8 cellular contexts compared by ENCODE assay signal in the genomic region with DNA sequence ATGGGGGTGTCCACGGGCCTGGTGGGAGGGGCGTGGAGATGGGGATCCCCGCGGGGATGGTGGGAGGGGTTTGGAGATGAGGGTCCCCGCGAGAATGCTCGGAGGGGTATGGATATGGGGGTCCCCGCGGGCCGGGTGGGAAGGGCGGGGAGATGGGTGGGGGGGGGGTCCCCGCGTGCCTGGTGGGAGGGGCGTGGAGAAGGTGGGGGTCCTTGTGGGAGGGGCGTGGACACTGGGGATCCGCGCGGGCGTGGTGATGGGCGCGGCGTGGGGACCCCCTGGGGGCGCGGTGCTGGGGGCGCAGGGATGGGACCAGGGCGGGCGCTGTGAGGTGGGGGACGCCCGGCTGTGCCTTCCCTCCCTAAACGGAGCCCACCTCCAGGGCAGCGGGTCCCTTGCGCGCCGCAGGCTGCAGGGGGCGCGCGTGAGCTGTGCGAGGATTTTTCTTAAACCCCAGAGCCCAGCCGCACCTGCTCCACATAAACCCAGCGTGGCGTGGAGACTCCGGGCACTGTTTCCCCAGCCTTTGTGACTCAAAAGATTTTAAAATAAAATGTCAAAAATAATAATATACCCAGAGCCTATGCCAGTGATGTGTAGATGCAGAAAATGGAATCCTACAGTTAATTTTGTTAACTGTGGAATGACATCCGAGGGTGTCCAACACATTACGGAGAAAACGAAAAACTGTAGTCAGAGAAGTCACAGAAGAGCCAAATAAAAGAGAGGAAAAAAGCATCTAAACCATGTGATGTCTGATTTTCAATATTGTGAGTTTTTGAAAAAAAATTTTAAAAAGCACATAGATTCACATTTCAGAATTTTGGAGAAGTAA. TPM values are rescaled to one million over a fixed set of nuclear protein-coding genes. Genes with fewer than 3 reads are reported as not detected.
DNase-seq lines count a peak whose midpoint lies in the region; ATAC-seq and TF ChIP-seq lines count a peak whose summit lies in the region.

No MANE protein-coding gene starts in this region.

- ATAC-seq in GM21390 (IDR thresholded peaks at IDR 0.05; ENCODE audit: unreplicated experiment) = peak; percentile 40

- TF ChIP-seq CTCF in fibroblast of lung (conservative IDR thresholded peaks at IDR 0.05 in 1 of 2, IDR thresholded peaks at IDR 0.05 in 1 of 2; ENCODE audit: low read depth in 1 of 2, low read length in 2 of 2) (peak; percentile 87 to 88), neutrophil (IDR thresholded peaks at IDR 0.05) (peak; percentile 99), testis (IDR thresholded peaks at IDR 0.05) (peak; percentile 90 to 94 (median 92))

- H3K36me3 ChIP-seq in BLaER1 treated with 17β-estradiol and CSF1 and Interleukin-3, amounts not matched to agents 10 nM and 100 nM = peaks cover 3 to 11% (median 8%) of the 10 kb centered on the region in 11 experiments; a peak in 20 of 22 replicates
- no peaks in the 10 kb centered on the region for H3K36me3 ChIP-seq in fibroblast of lung (ENCODE audit: control insufficient read depth, insufficient read depth, low read length)
- no peaks in the 10 kb centered on the region for H3K36me3 ChIP-seq in neutrophil
- H3K36me3 ChIP-seq in testis (ENCODE audit: low read depth, missing control alignments) = no peaks in the 10 kb centered on the region

- peaks cover 2% of the 10 kb centered on the region for H3K27me3 Mint-ChIP-seq in IgD-negative memory B cell

- H3K4me1 Mint-ChIP-seq in IgD-negative memory B cell = peaks cover 5 to 13% (median 8%) of the 10 kb centered on the region in 3 donors

- H3K4me1 ChIP-seq in BLaER1 treated with 17β-estradiol and CSF1 and Interleukin-3, amounts not matched to agents 10 nM and 100 nM = peaks cover 12 to 44% (median 34%) of the 10 kb centered on the region in 10 experiments
- H3K4me1 ChIP-seq in fibroblast of lung (ENCODE audit: control insufficient read depth, extremely low read depth, insufficient read depth, low read length) = no peaks in the 10 kb centered on the region
- H3K4me1 ChIP-seq in neutrophil (ENCODE audit: control insufficient read depth in 1 of 2, insufficient read depth in 1 of 2, low read depth in 1 of 2, low read length in 1 of 2) = peaks cover 9 to 30% of the 10 kb centered on the region in 2 experiments
- H3K4me1 ChIP-seq in testis = peaks cover 16% of the 10 kb centered on the region

- peaks cover 3 to 11% (median 10%) of the 10 kb centered on the region in 11 experiments for H3K9me3 ChIP-seq in BLaER1 treated with 17β-estradiol and CSF1 and Interleukin-3, amounts not matched to agents 10 nM and 100 nM (replicated peaks in 1 of 11)
- H3K9me3 ChIP-seq in fibroblast of lung (ENCODE audit: control insufficient read depth, insufficient read depth, low read depth, low read length) = no peaks in the 10 kb centered on the region
- H3K9me3 ChIP-seq in neutrophil = no peaks in the 10 kb centered on the region
- no peaks in the 10 kb centered on the region for H3K9me3 ChIP-seq in testis

- WGBS in testis, 2 donors = 3% methylated on average over 19 to 31 of the region's 45 CpGs

- H2AFZ ChIP-seq in fibroblast of lung (ENCODE audit: low read length) = no peak overlapping the region

- peaks cover 0 to under 1% (median 0%) of the 10 kb centered on the region in 3 donors for H3K9me3 Mint-ChIP-seq in IgD-negative memory B cell

- H4K20me1 ChIP-seq in BLaER1 treated with 17β-estradiol and CSF1 and Interleukin-3, amounts not matched to agents 10 nM and 100 nM = peaks cover 0 to 21% (median 5%) of the 10 kb centered on the region in 11 experiments; a peak in 5 of 22 replicates
- H4K20me1 ChIP-seq in fibroblast of lung (ENCODE audit: control insufficient read depth, extremely low read depth, insufficient read depth, low read length) = no peaks in the 10 kb centered on the region

- peak; percentile 95 for DNase-seq in activated CD8-positive, alpha-beta memory T cell treated with anti-CD3 and anti-CD28 coated beads, Interleukin-2, amount 50 U/mL, for 4 hours
- DNase-seq in fibroblast of lung (ENCODE audit: low read depth in 2 of 2) (peak; percentile 60 to 75), testis (peak; percentile 89), NCI-H1436 treated with DMSO at 0.1 percent for 48 hours (lab: John Stamatoyannopoulos, UW) (no peak)

- no peaks in the 10 kb centered on the region for H3K27me3 ChIP-seq in BLaER1 treated with 17β-estradiol and CSF1 and Interleukin-3, amounts not matched to agents 10 nM and 100 nM
- H3K27me3 ChIP-seq in fibroblast of lung (ENCODE audit: control insufficient read depth, insufficient read depth, low read length) (no peaks in the 10 kb centered on the region), neutrophil (no peaks in the 10 kb centered on the region), testis (no peaks in the 10 kb centered on the region)

- H3K27ac ChIP-seq in BLaER1 treated with 17β-estradiol and CSF1 and Interleukin-3, amounts not matched to agents 10 nM and 100 nM = peak overlapping the region in 3 of 11 experiments; percentile 40 to 55 (median 49); a peak in 5 of 22 replicates
- H3K27ac ChIP-seq in fibroblast of lung (ENCODE audit: insufficient read depth, low read length) = no peak overlapping the region
- H3K27ac ChIP-seq in neutrophil = peak overlapping the region; percentile 94
- H3K27ac ChIP-seq in testis = peak overlapping the region in 1 of 2 donors; percentile 96

- no peak for TF ChIP-seq POLR2A in testis (IDR thresholded peaks at IDR 0.05)

- peak overlapping the region; percentile 73 to 80 (median 74) for H3K4me3 Mint-ChIP-seq in IgD-negative memory B cell

- no peaks in the 10 kb centered on the region for H3K36me3 Mint-ChIP-seq in IgD-negative memory B cell

- H3K27ac Mint-ChIP-seq in IgD-negative memory B cell = peak overlapping the region in 2 of 3 donors; percentile 46 to 75

- intact Hi-C loops in testis (cut with DNase I; ENCODE audit: low total_unique reads) = loop anchor here (10.0 kb wide), 1 partner anchor 141 kb away; the partner anchor contains the start of gene AKAP17A

- H3K4me2 ChIP-seq in BLaER1 treated with 17β-estradiol and CSF1 and Interleukin-3, amounts not matched to agents 10 nM and 100 nM = peak overlapping the region; percentile 3 to 74 (median 59); a peak in 20 of 22 replicates
- H3K4me2 ChIP-seq in fibroblast of lung (ENCODE audit: extremely low read depth, insufficient read depth, low read length) = no peak overlapping the region

- peak overlapping the region in 8 of 10 experiments; percentile 29 to 76 (median 58); a peak in 14 of 20 replicates for H3K4me3 ChIP-seq in BLaER1 treated with 17β-estradiol and CSF1 and Interleukin-3, amounts not matched to agents 10 nM and 100 nM
- H3K4me3 ChIP-seq in fibroblast of lung (replicated peaks in 1 of 4; ENCODE audit: control extremely low read depth in 1 of 4, insufficient read depth in 1 of 4, low read depth in 3 of 4, low read length in 4 of 4) (peak overlapping the region in 1 of 4 experiments; percentile 70), neutrophil (ENCODE audit: low read depth in 1 of 2, low read length in 1 of 2) (peak overlapping the region; percentile 60 to 94), testis (peak overlapping the region; percentile 41 to 68)

- H3K9ac ChIP-seq in BLaER1 treated with 17β-estradiol and CSF1 and Interleukin-3, amounts not matched to agents 10 nM and 100 nM = peak overlapping the region in 6 of 11 experiments; percentile 27 to 69 (median 52); a peak in 6 of 22 replicates
- H3K9ac ChIP-seq in fibroblast of lung (ENCODE audit: insufficient read depth, low read length) = no peak overlapping the region

- H3K79me2 ChIP-seq in fibroblast of lung (ENCODE audit: control insufficient read depth, insufficient read depth, low read length) = peaks cover 15% of the 10 kb centered on the region

RNA-seq across cellular contexts. Expression of gene ASMTL, which starts 1.5 kb away (rescaled TPM):
- polyA plus RNA-seq in IgD-negative memory B cell (50.1 TPM), fibroblast of lung (17.7 and 19.8 TPM in 2 replicates), testis (ENCODE audit: insufficient read depth, low read depth, low replicate concordance) (27.0 TPM)
- total RNA-seq in fibroblast of lung (11.0 and 12.9 TPM in 2 replicates), testis (10 to 100 TPM; 31.0 to 41.2 TPM)
- 29.7 and 31.9 TPM in 2 replicates for polyA plus RNA-seq in fibroblast of lung (2012)
- 21.6 and 21.9 TPM in 2 replicates for polyA minus RNA-seq in fibroblast of lung (ENCODE audit: low replicate concordance)
